ENCODE assay signal across 8 cellular contexts in genomic region chr1:95043141-95043980, GRCh38.
DNase-seq lines count a peak whose midpoint lies in the region; ATAC-seq lines count a peak whose summit lies in the region.

No MANE protein-coding gene starts in this region.

- ATAC-seq in GM19043 (IDR thresholded peaks at IDR 0.05; ENCODE audit: low read depth, unreplicated experiment) (peak; percentile 84), HG03342 (IDR thresholded peaks at IDR 0.05; ENCODE audit: unreplicated experiment) (peak; percentile 93)

- peak; percentile 94 for DNase-seq in Ammon's horn (ENCODE audit: low spot score)
- DNase-seq in NCI-H345 (lab: John Stamatoyannopoulos, UW), result peak; percentile 83
- peak; percentile 63 for DNase-seq in activated CD4-positive, CD25-positive, alpha-beta regulatory T cell treated with anti-CD3 and anti-CD28 coated beads, Interleukin-2, amount 50 U/mL, for 16 hours (ENCODE audit: low read depth, low spot score)
- peak; percentile 92 for DNase-seq in cerebellar cortex (ENCODE audit: low spot score)
- peak; percentile 86 for DNase-seq in kidney tubule cell (ENCODE audit: low spot score)
- peak; percentile 75 for DNase-seq in stimulated activated CD4-positive, alpha-beta T cell treated with anti-CD3 and anti-CD28 coated beads, Interleukin-1b, Interleukin-23, amount 100 ng/mL, for 48 hours

Comparison
In these comparisons a context has a peak if more than half of its experiments do, and no peak if none do; other contexts are left out.
1. Peak in every context shown above with its lines: DNase-seq and ATAC-seq.